In genomic region chr11:10267821-10268220, GRCh38 we compare ENCODE assay signal across 24 cellular contexts.
"Had no signal": no experiment of that assay in that cellular context is flagged by ENCODE, and none has a peak within 500 bp of the region (broad histone marks: within the 10 kb centered on the region; RNA-seq: fewer than 3 reads in every experiment).

No MANE protein-coding gene starts in this region.

- DNase-seq: activated B cell treated with CpG ODN at 0.5 μM for 24 hours; activated CD4-positive, alpha-beta memory T cell treated with anti-CD3 and anti-CD28 coated beads, Interleukin-2, amount 10 ng/mL, durations not matched to agents 7 days and 5 days; activated CD4-positive, alpha-beta T cell treated with anti-CD3 and anti-CD28 coated beads for 4 hours; activated naive CD4-positive, alpha-beta T cell treated with anti-CD3 and anti-CD28 coated beads for 36 hours; activated T-cell treated with anti-CD3 and anti-CD28 coated beads, Interleukin-2, amount 50 U/mL, for 24 hours; aorta; effector CD8-positive, alpha-beta T cell; mucosa of descending colon; naive thymus-derived CD8-positive, alpha-beta T cell; ovary; psoas muscle; right cardiac atrium; stimulated activated CD4-positive, alpha-beta T cell treated with anti-CD3 and anti-CD28 coated beads, Interleukin-4, amount 100 ng/mL, for 1 hour; stomach; T-helper 1 cell; T-helper 9 cell had no signal

- H3K27ac ChIP-seq: breast epithelium, esophagus muscularis mucosa, ovary, psoas muscle had no signal

- H3K9me3 Mint-ChIP-seq: activated CD4-positive, alpha-beta memory T cell treated with anti-CD3 and anti-CD28 coated beads, Interleukin-2, amount 10 ng/mL, durations not matched to agents 7 days and 5 days; activated naive CD4-positive, alpha-beta T cell treated with anti-CD3 and anti-CD28 coated beads for 36 hours; activated T-cell treated with anti-CD3 and anti-CD28 coated beads, Interleukin-2, amount 50 U/mL, for 24 hours; activated T-helper 2 cell treated with anti-CD3 and anti-CD28 coated beads, Interferon-gamma antibody, Interleukin-2, Interleukin-4, amounts not matched to agents 10 μg/mL and 5 μg/mL and 100 μg/mL, durations not matched to agents 14 hours and 24 hours and 36 hours; dendritic cell treated with granulocyte-macrophage colony-stimulating factor and Interleukin-4, amounts not matched to agents 40 ng/mL and 50 ng/mL, for 4 days; memory B cell; stimulated activated effector memory CD8-positive, alpha-beta T cell treated with anti-CD3 and anti-CD28 coated beads, Interleukin-12 subunit alpha, Interleukin-12 subunit beta, amount 100 ng/mL, for 72 hours; type B pancreatic cell had no signal

- H3K36me3 Mint-ChIP-seq: stimulated activated effector memory CD8-positive, alpha-beta T cell treated with anti-CD3 and anti-CD28 coated beads, Interleukin-12 subunit alpha, Interleukin-12 subunit beta, amount 100 ng/mL, for 72 hours; type B pancreatic cell had no signal

- H3K4me1 Mint-ChIP-seq: activated B cell treated with CpG ODN at 0.5 μM for 24 hours; activated CD4-positive, alpha-beta memory T cell treated with anti-CD3 and anti-CD28 coated beads, Interleukin-2, amount 10 ng/mL, durations not matched to agents 7 days and 5 days; memory B cell; stimulated activated effector memory CD8-positive, alpha-beta T cell treated with anti-CD3 and anti-CD28 coated beads, Interleukin-12 subunit alpha, Interleukin-12 subunit beta, amount 100 ng/mL, for 72 hours had no signal

- H3K9me3 ChIP-seq: breast epithelium, esophagus muscularis mucosa, mucosa of descending colon, ovary, psoas muscle, stomach had no signal

- H3K36me3 ChIP-seq: breast epithelium, esophagus muscularis mucosa, ovary, stomach had no signal

- H3K27me3 ChIP-seq: breast epithelium, esophagus muscularis mucosa, ovary, stomach had no signal

- H3K4me3 ChIP-seq: breast epithelium, esophagus muscularis mucosa, mucosa of descending colon, ovary, psoas muscle, skin epidermis, stomach had no signal

- H3K4me3 Mint-ChIP-seq: activated B cell treated with CpG ODN at 0.5 μM for 24 hours; activated CD4-positive, alpha-beta memory T cell treated with anti-CD3 and anti-CD28 coated beads, Interleukin-2, amount 10 ng/mL, durations not matched to agents 7 days and 5 days; activated naive CD4-positive, alpha-beta T cell treated with anti-CD3 and anti-CD28 coated beads for 36 hours; activated T-cell treated with anti-CD3 and anti-CD28 coated beads, Interleukin-2, amount 50 U/mL, for 24 hours; dendritic cell treated with granulocyte-macrophage colony-stimulating factor and Interleukin-4, amounts not matched to agents 40 ng/mL and 50 ng/mL, for 4 days; memory B cell; naive thymus-derived CD8-positive, alpha-beta T cell; stimulated activated effector memory CD8-positive, alpha-beta T cell treated with anti-CD3 and anti-CD28 coated beads, Interleukin-12 subunit alpha, Interleukin-12 subunit beta, amount 100 ng/mL, for 72 hours; type B pancreatic cell had no signal

- H3K27ac Mint-ChIP-seq: activated B cell treated with CpG ODN at 0.5 μM for 24 hours; activated CD4-positive, alpha-beta memory T cell treated with anti-CD3 and anti-CD28 coated beads, Interleukin-2, amount 10 ng/mL, durations not matched to agents 7 days and 5 days; activated naive CD4-positive, alpha-beta T cell treated with anti-CD3 and anti-CD28 coated beads for 36 hours; activated T-cell treated with anti-CD3 and anti-CD28 coated beads, Interleukin-2, amount 50 U/mL, for 24 hours; activated T-helper 2 cell treated with anti-CD3 and anti-CD28 coated beads, Interferon-gamma antibody, Interleukin-2, Interleukin-4, amounts not matched to agents 10 μg/mL and 5 μg/mL and 100 μg/mL, durations not matched to agents 14 hours and 24 hours and 36 hours; dendritic cell treated with granulocyte-macrophage colony-stimulating factor and Interleukin-4, amounts not matched to agents 40 ng/mL and 50 ng/mL, for 4 days; memory B cell; naive thymus-derived CD8-positive, alpha-beta T cell; stimulated activated effector memory CD8-positive, alpha-beta T cell treated with anti-CD3 and anti-CD28 coated beads, Interleukin-12 subunit alpha, Interleukin-12 subunit beta, amount 100 ng/mL, for 72 hours; type B pancreatic cell had no signal

- H3K27me3 Mint-ChIP-seq: activated B cell treated with CpG ODN at 0.5 μM for 24 hours; activated CD4-positive, alpha-beta memory T cell treated with anti-CD3 and anti-CD28 coated beads, Interleukin-2, amount 10 ng/mL, durations not matched to agents 7 days and 5 days; activated T-cell treated with anti-CD3 and anti-CD28 coated beads, Interleukin-2, amount 50 U/mL, for 24 hours; dendritic cell treated with granulocyte-macrophage colony-stimulating factor and Interleukin-4, amounts not matched to agents 40 ng/mL and 50 ng/mL, for 4 days; memory B cell; type B pancreatic cell had no signal

- H3K4me1 ChIP-seq: breast epithelium, psoas muscle had no signal

- ATAC-seq: mucosa of descending colon; naive thymus-derived CD8-positive, alpha-beta T cell; psoas muscle; right cardiac atrium; stimulated activated effector memory CD8-positive, alpha-beta T cell treated with anti-CD3 and anti-CD28 coated beads, Interleukin-12 subunit alpha, Interleukin-12 subunit beta, amount 100 ng/mL, for 72 hours had no signal
